In the genomic region with DNA sequence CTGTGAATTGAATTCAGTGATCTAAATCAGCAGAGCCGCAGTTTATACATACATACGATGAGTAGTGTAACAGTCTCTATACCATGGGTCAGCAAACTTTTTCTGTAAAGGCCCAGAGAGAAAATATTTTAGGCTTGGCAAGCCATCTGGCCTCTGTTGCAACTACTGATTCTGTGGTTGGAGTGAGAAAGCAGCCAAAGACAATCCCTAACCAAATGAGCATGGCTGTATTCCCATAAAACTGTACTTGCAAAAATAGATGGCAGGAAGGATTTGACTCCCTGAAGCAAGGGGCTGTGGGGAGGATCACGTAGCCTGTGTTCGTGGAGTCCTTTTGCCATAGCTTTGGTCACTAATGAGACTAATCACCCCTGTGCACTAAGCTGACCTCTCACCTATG, we compare ENCODE assay signal across 23 cellular contexts. TPM values are rescaled to one million over a fixed set of nuclear protein-coding genes. Genes with fewer than 3 reads are reported as not detected.
DNase-seq lines count a peak whose midpoint lies in the region; ATAC-seq and TF ChIP-seq lines count a peak whose summit lies in the region.
"Had no signal": no experiment of that assay in that cellular context is flagged by ENCODE, and none has a peak within 500 bp of the region (broad histone marks: within the 10 kb centered on the region; RNA-seq: fewer than 3 reads in every experiment).

No MANE protein-coding gene starts in this region.

- H3K27ac ChIP-seq in heart right ventricle (peak overlapping the region in 2 of 10 donors; percentile 27 to 35), skeletal muscle tissue (ENCODE audit: low read depth, low read length) (peak overlapping the region; percentile 57)

- intact Hi-C loops in heart right ventricle (cut with DNase I): no loop called here
- intact Hi-C loops in left colon (cut with DNase I, micrococcal nuclease): no loop called here

- H3K36me3 ChIP-seq in heart right ventricle (no peaks in the 10 kb centered on the region), skeletal muscle tissue (ENCODE audit: control insufficient read depth in 3 of 3, insufficient read depth in 3 of 3, low read length in 3 of 3) (no peaks in the 10 kb centered on the region)
- H3K36me3 ChIP-seq: right lobe of liver, tibial nerve had no signal

- H3K4me1 ChIP-seq in heart right ventricle (peaks cover 0 to 20% (median 11%) of the 10 kb centered on the region in 9 donors), skeletal muscle tissue (ENCODE audit: control insufficient read depth in 3 of 3, insufficient read depth in 3 of 3, low read length in 3 of 3) (peaks cover 0 to 14% (median 5%) of the 10 kb centered on the region in 3 donors)

- no peak overlapping the region for H3K9ac ChIP-seq in skeletal muscle tissue (ENCODE audit: low read depth in 1 of 3, low read length in 3 of 3)

- ATAC-seq in heart right ventricle (peak in 6 of 8 donors; percentile 49 to 69 (median 56)), left colon (no peak)
- ATAC-seq: stimulated activated memory B cell treated with anti-CD40 and anti-IgM and Interleukin-4, amounts not matched to agents 10 μg/mL and 1 μg/mL and 100 μg/mL, for 72 hours had no signal

- H3K27me3 ChIP-seq in heart right ventricle (no peaks in the 10 kb centered on the region), skeletal muscle tissue (ENCODE audit: control insufficient read depth in 3 of 3, insufficient read depth in 3 of 3, low read length in 3 of 3) (no peaks in the 10 kb centered on the region)
- H3K27me3 ChIP-seq: right lobe of liver, tibial nerve had no signal

- WGBS in heart right ventricle, 2 donors: 70 to 73% methylated on average over 4 of the region's 4 CpGs

- TF ChIP-seq CTCF in cardiac fibroblast (IDR thresholded peaks at IDR 0.05; ENCODE audit: low read depth, low read length): no peak
- TF ChIP-seq CTCF in heart right ventricle (IDR thresholded peaks at IDR 0.05): no peak

- H3K9me3 ChIP-seq in heart right ventricle: peaks cover 0 to 4% (median 0%) of the 10 kb centered on the region in 11 donors
- H3K9me3 ChIP-seq in skeletal muscle tissue (ENCODE audit: control insufficient read depth in 3 of 3, low read length in 3 of 3): no peaks in the 10 kb centered on the region
- H3K9me3 ChIP-seq: right lobe of liver, tibial nerve had no signal

- H3K4me3 ChIP-seq in cardiac fibroblast (replicated peaks in 1 of 2; ENCODE audit: low read depth in 2 of 2, low read length in 2 of 2) (no peak overlapping the region), heart right ventricle (no peak overlapping the region), skeletal muscle tissue (ENCODE audit: low read length in 3 of 3) (no peak overlapping the region)
- H3K4me3 ChIP-seq: right lobe of liver, tibial nerve had no signal

- DNase-seq in GM03348 (ENCODE audit: low spot score): peak; percentile 61
- DNase-seq in cardiac fibroblast (ENCODE audit: low read depth in 2 of 2): peak; percentile 62 to 67
- no peak for DNase-seq in heart right ventricle
- no peak for DNase-seq in GF-D8 (lab: John Stamatoyannopoulos, UW)
- DNase-seq in activated CD4-positive, CD25-positive, alpha-beta regulatory T cell (lab: John Stamatoyannopoulos, UW): no peak
- no peak for DNase-seq in effector CD4-positive, alpha-beta T cell
- DNase-seq in left colon: no peak
- DNase-seq: activated CD4-positive, alpha-beta T cell treated with anti-CD3 and anti-CD28 coated beads for 1 hour; activated CD8-positive, alpha-beta memory T cell treated with anti-CD3 and anti-CD28 coated beads for 24 hours; activated naive CD4-positive, alpha-beta T cell treated with anti-CD3 and anti-CD28 coated beads, Interleukin-2, amount 50 U/mL, for 16 hours; activated T-cell treated with anti-CD3 and anti-CD28 coated beads, Interleukin-2, amount 50 U/mL, for 48 hours; dermis blood vessel endothelial cell; DMS79; H7; KG1; naive B cell; NCI-H748 treated with DMSO at 0.1 percent for 48 hours; right lobe of liver; SHP77 had no signal

RNA-seq across cellular contexts. Expression of gene MOCS1, which starts 17.9 kb away (rescaled TPM):
- total RNA-seq in heart right ventricle (10 to 100 TPM; 15.9 to 40.0 (median 20.9) TPM), skeletal muscle tissue (6.8 TPM), left colon (10 to 100 TPM; 12.9 to 18.8 TPM)
- 10 to 100 TPM; 17.4 to 22.8 TPM for polyA plus RNA-seq in heart right ventricle
- total RNA-seq: OCI-LY7 had no signal

Comparison
In these comparisons a context has a peak if more than half of its experiments do, and no peak if none do; other contexts are left out.
1. DNase-seq: peak in GM03348 (single experiment) and cardiac fibroblast (2 of 2); none in heart right ventricle (0 of 2), GF-D8 (single experiment), activated CD4-positive, CD25-positive, alpha-beta regulatory T cell (0 of 4), effector CD4-positive, alpha-beta T cell (single experiment) and left colon (0 of 2).